In the genomic region with DNA sequence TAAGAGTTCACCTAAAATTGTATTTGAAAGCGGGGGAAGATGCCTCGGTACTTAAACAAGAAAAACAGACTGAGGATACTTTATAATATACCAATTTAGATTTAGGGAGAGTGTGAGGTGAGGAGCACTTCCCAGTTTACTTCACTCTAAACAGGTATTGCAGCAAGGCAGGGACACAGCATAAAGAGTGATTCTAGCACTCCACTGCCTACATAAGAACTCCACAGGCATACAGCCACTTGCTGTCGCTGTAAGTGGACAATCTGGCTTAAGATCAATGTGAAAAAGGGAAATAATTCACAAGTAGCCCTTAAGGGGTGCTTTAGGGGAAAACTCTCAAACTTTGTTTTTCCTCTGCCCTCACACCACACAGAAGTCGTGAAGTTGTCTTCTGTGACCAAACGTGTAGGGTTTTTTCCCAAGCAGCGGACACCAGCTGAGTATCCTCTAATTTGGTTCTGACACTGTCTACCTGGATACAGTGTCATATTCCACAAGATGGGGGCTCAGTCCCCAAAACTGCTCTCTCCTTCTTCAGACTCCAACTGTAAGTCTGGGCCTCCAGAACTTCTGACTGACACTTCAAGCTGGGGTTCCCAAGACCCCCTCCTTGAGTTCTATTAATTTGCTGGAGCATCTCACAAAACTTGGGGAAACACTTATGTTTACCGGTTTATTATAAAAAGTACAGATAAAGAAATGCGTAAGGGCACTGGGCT, we compare ENCODE assay signal across 11 cellular contexts. TPM values are rescaled to one million over a fixed set of nuclear protein-coding genes. Genes with fewer than 3 reads are reported as not detected.
DNase-seq lines count a peak whose midpoint lies in the region; ATAC-seq, FAIRE-seq and TF ChIP-seq lines count a peak whose summit lies in the region.
"Had no signal": no experiment of that assay in that cellular context is flagged by ENCODE, and none has a peak within 500 bp of the region (broad histone marks: within the 10 kb centered on the region; RNA-seq: fewer than 3 reads in every experiment).

No MANE protein-coding gene starts in this region.

- H3K4me1 ChIP-seq in BLaER1 treated with 17β-estradiol and CSF1 and Interleukin-3, amounts not matched to agents 10 nM and 100 nM: peaks cover 74 to 99% (median 94%) of the 10 kb centered on the region in 10 experiments

- peaks cover 32% of the 10 kb centered on the region for H3K36me3 Mint-ChIP-seq in activated naive CD8-positive, alpha-beta T cell treated with anti-CD3 and anti-CD28 coated beads, Interleukin-2, amount 50 U/mL, for 24 hours (ENCODE audit: low read depth)
- peaks cover 10% of the 10 kb centered on the region for H3K36me3 Mint-ChIP-seq in memory B cell

- H3K27me3 ChIP-seq in BLaER1 treated with 17β-estradiol and CSF1 and Interleukin-3, amounts not matched to agents 10 nM and 100 nM: no peaks in the 10 kb centered on the region

- no peak for ATAC-seq in activated naive CD8-positive, alpha-beta T cell treated with anti-CD3 and anti-CD28 coated beads, Interleukin-2, amount 50 U/mL, for 24 hours
- no peak for ATAC-seq in memory B cell (ENCODE audit: low read depth)
- no peak for ATAC-seq in activated CD4-positive, CD25-positive, alpha-beta regulatory T cell treated with anti-CD3 and anti-CD28 coated beads, Interleukin-2, amount 50 U/mL, for 24 hours
- ATAC-seq in HG03039 (IDR thresholded peaks at IDR 0.05; ENCODE audit: unreplicated experiment): no peak

- no peaks in the 10 kb centered on the region for H3K27me3 Mint-ChIP-seq in activated naive CD8-positive, alpha-beta T cell treated with anti-CD3 and anti-CD28 coated beads, Interleukin-2, amount 50 U/mL, for 24 hours
- H3K27me3 Mint-ChIP-seq in memory B cell: no peaks in the 10 kb centered on the region

- peak overlapping the region; percentile 32 to 84 (median 53) for H3K4me2 ChIP-seq in BLaER1 treated with 17β-estradiol and CSF1 and Interleukin-3, amounts not matched to agents 10 nM and 100 nM

- peak overlapping the region; percentile 59 for H3K27ac Mint-ChIP-seq in activated naive CD8-positive, alpha-beta T cell treated with anti-CD3 and anti-CD28 coated beads, Interleukin-2, amount 50 U/mL, for 24 hours
- peak overlapping the region; percentile 95 for H3K27ac Mint-ChIP-seq in memory B cell

- H4K20me1 ChIP-seq in BLaER1 treated with 17β-estradiol and CSF1 and Interleukin-3, amounts not matched to agents 10 nM and 100 nM: peaks cover 93 to 100% (median 100%) of the 10 kb centered on the region in 11 experiments

- H3K27ac ChIP-seq in BLaER1 treated with 17β-estradiol and CSF1 and Interleukin-3, amounts not matched to agents 10 nM and 100 nM: peak overlapping the region in 9 of 11 experiments; percentile 22 to 59 (median 37); a peak in 16 of 22 replicates

- H3K4me3 Mint-ChIP-seq in activated naive CD8-positive, alpha-beta T cell treated with anti-CD3 and anti-CD28 coated beads, Interleukin-2, amount 50 U/mL, for 24 hours: no peak overlapping the region
- no peak overlapping the region for H3K4me3 Mint-ChIP-seq in memory B cell

- H3K9ac ChIP-seq in BLaER1 treated with 17β-estradiol and CSF1 and Interleukin-3, amounts not matched to agents 10 nM and 100 nM: peak overlapping the region in 8 of 11 experiments; percentile 16 to 62 (median 32); a peak in 9 of 22 replicates

- H3K9me3 Mint-ChIP-seq in activated naive CD8-positive, alpha-beta T cell treated with anti-CD3 and anti-CD28 coated beads, Interleukin-2, amount 50 U/mL, for 24 hours: no peaks in the 10 kb centered on the region
- H3K9me3 Mint-ChIP-seq in memory B cell: no peaks in the 10 kb centered on the region

- H3K9me3 ChIP-seq in BLaER1 treated with 17β-estradiol and CSF1 and Interleukin-3, amounts not matched to agents 10 nM and 100 nM (replicated peaks in 1 of 11): no peaks in the 10 kb centered on the region

- TF ChIP-seq POLR2A in GM12892 (IDR thresholded peaks at IDR 0.05; ENCODE audit: low read depth, low read length): peak; percentile 9; the same call in 1 of the 2 replicates

- H3K4me3 ChIP-seq in BLaER1 treated with 17β-estradiol and CSF1 and Interleukin-3, amounts not matched to agents 10 nM and 100 nM: no peak overlapping the region

- FAIRE-seq in GM12892 (lab: Jason Lieb, UNC): no peak

- peaks cover 19 to 92% (median 78%) of the 10 kb centered on the region in 11 experiments for H3K36me3 ChIP-seq in BLaER1 treated with 17β-estradiol and CSF1 and Interleukin-3, amounts not matched to agents 10 nM and 100 nM

- DNase-seq in GM12892 (ENCODE audit: insufficient read length) (no peak), memory B cell (ENCODE audit: low spot score in 2 of 2) (no peak), germinal center (ENCODE audit: low spot score) (no peak), GF-D8 (lab: John Stamatoyannopoulos, UW) (no peak)
- no peak for DNase-seq in activated naive CD8-positive, alpha-beta T cell treated with anti-CD3 and anti-CD28 coated beads, Interleukin-2, amount 50 U/mL, for 24 hours
- DNase-seq: effector memory CD4-positive, alpha-beta T cell; NCI-H146; NCI-H526 had no signal

- H3K4me1 Mint-ChIP-seq in activated naive CD8-positive, alpha-beta T cell treated with anti-CD3 and anti-CD28 coated beads, Interleukin-2, amount 50 U/mL, for 24 hours: peaks cover 84% of the 10 kb centered on the region
- H3K4me1 Mint-ChIP-seq in memory B cell: peaks cover 53% of the 10 kb centered on the region

RNA-seq across cellular contexts. Expression of gene ADNP, which starts 9.3 kb away (rescaled TPM):
- 38.1 TPM for polyA plus RNA-seq in GM12892 (2012; ENCODE audit: missing spikeins)

RNA-seq across cellular contexts. Expression of gene DPM1, which starts 36.4 kb away (rescaled TPM):
- polyA plus RNA-seq in GM12892 (2012; ENCODE audit: missing spikeins): 90.4 TPM

RNA-seq across cellular contexts. Expression of gene MOCS3, which starts 36.7 kb away (rescaled TPM):
- polyA plus RNA-seq in GM12892 (2012; ENCODE audit: missing spikeins): 1.9 TPM
